ENCODE assay signal across 14 cellular contexts in the genomic region with DNA sequence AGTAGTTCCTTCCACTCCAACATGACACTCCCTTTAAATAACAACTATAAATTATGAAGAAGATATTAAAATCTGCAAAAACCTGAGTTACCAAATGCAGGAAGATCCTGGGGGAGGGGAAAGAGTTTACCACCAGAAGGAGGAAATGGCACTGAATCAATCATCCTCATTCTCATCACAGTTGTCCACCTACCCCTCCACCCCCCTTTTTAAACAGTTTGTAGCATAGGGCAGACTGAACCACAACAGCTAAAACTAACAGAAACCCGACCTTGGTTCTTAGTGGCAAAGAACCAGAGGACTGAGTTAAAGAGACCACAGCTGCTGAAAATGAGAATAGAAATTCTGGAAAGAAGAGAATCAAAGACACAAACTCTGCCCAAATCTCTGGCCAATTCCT.
A peak's percentile ranks its signal among the peaks of the same experiment; 100 is the strongest.
DNase-seq lines count a peak whose midpoint lies in the region; ATAC-seq and TF ChIP-seq lines count a peak whose summit lies in the region.
"Had no signal": no experiment of that assay in that cellular context is flagged by ENCODE, and none has a peak within 500 bp of the region (broad histone marks: within the 10 kb centered on the region; RNA-seq: fewer than 3 reads in every experiment).

No MANE protein-coding gene starts in this region.

- H3K9me3 Mint-ChIP-seq in activated naive CD8-positive, alpha-beta T cell treated with anti-CD3 and anti-CD28 coated beads, Interleukin-2, amount 10 ng/mL, durations not matched to agents 7 days and 5 days = no peaks in the 10 kb centered on the region
- peaks cover 1% of the 10 kb centered on the region for H3K9me3 Mint-ChIP-seq in activated naive CD8-positive, alpha-beta T cell treated with anti-CD3 and anti-CD28 coated beads for 36 hours
- H3K9me3 Mint-ChIP-seq in glutamatergic neuron (ENCODE audit: unreplicated experiment) = peaks cover 3% of the 10 kb centered on the region

- H3F3A ChIP-seq in Loucy (ENCODE audit: low read depth) = peaks cover 5% of the 10 kb centered on the region; the same call in 1 of the 2 replicates

- H3K4me2 ChIP-seq in Loucy (ENCODE audit: low read depth, low read length, poor library complexity, severe bottlenecking) = peak overlapping the region; percentile 80

- no peaks in the 10 kb centered on the region for H3K27me3 ChIP-seq in Loucy (ENCODE audit: insufficient read depth, low read length, poor library complexity, severe bottlenecking)

- POLR2A ChIA-PET in activated naive CD8-positive, alpha-beta T cell treated with anti-CD3 and anti-CD28 coated beads, Interleukin-2, amount 10 ng/mL, durations not matched to agents 7 days and 5 days (lab: Charles Lee) = no interaction called here

- H3K9ac ChIP-seq in Loucy (ENCODE audit: low read depth, low read length, poor library complexity, severe bottlenecking) = peak overlapping the region; percentile 65

- no peak overlapping the region for H2AFZ ChIP-seq in Loucy (ENCODE audit: low read length)

- peak; percentile 75 for ATAC-seq in activated naive CD8-positive, alpha-beta T cell treated with anti-CD3 and anti-CD28 coated beads, Interleukin-2, amount 10 ng/mL, durations not matched to agents 7 days and 5 days (ENCODE audit: low read depth)
- ATAC-seq: lower lobe of right lung had no signal

- no peaks in the 10 kb centered on the region for H3K9me3 ChIP-seq in Loucy (ENCODE audit: insufficient read depth, low read depth, low read length)
- H3K9me3 ChIP-seq: lower lobe of right lung, thoracic aorta had no signal

- H3K4me3 ChIP-seq in Loucy (ENCODE audit: low read length, poor library complexity, severe bottlenecking) = peak overlapping the region; percentile 60
- H3K4me3 ChIP-seq: lower lobe of right lung, SK-N-MC, thoracic aorta had no signal

- no peak for TF ChIP-seq CTCF in Loucy (conservative IDR thresholded peaks at IDR 0.05; ENCODE audit: low read length)
- no peak for TF ChIP-seq CTCF in glutamatergic neuron (IDR thresholded peaks at IDR 0.05; ENCODE audit: partially characterized antibody, unreplicated experiment)

- no peaks in the 10 kb centered on the region for H3K27me3 Mint-ChIP-seq in activated naive CD8-positive, alpha-beta T cell treated with anti-CD3 and anti-CD28 coated beads, Interleukin-2, amount 10 ng/mL, durations not matched to agents 7 days and 5 days
- H3K27me3 Mint-ChIP-seq in activated naive CD8-positive, alpha-beta T cell treated with anti-CD3 and anti-CD28 coated beads for 36 hours = no peaks in the 10 kb centered on the region
- H3K27me3 Mint-ChIP-seq in glutamatergic neuron (ENCODE audit: unreplicated experiment) = no peaks in the 10 kb centered on the region

- no peaks in the 10 kb centered on the region for H3K9me2 ChIP-seq in Loucy (replicated peaks; ENCODE audit: low read depth, low read length)

- DNase-seq in activated naive CD8-positive, alpha-beta T cell treated with anti-CD3 and anti-CD28 coated beads, Interleukin-2, amount 10 ng/mL, durations not matched to agents 7 days and 5 days = no peak
- no peak for DNase-seq in activated naive CD8-positive, alpha-beta T cell treated with anti-CD3 and anti-CD28 coated beads for 36 hours
- DNase-seq in glutamatergic neuron = no peak
- DNase-seq in amniotic stem cell (lab: John Stamatoyannopoulos, UW) = no peak
- DNase-seq in ureter (ENCODE audit: low spot score) = no peak
- no peak for DNase-seq in pons (ENCODE audit: low spot score)
- no peak for DNase-seq in central memory CD4-positive, alpha-beta T cell
- DNase-seq: activated CD4-positive, alpha-beta T cell treated with anti-CD3 and anti-CD28 coated beads, Interleukin-2, amount 50 U/mL, for 1 hour; lower lobe of right lung; NCI-H1092; NCI-H526 treated with DMSO at 0.1 percent for 48 hours had no signal

- H3K27ac Mint-ChIP-seq in activated naive CD8-positive, alpha-beta T cell treated with anti-CD3 and anti-CD28 coated beads, Interleukin-2, amount 10 ng/mL, durations not matched to agents 7 days and 5 days = no peak overlapping the region
- H3K27ac Mint-ChIP-seq in activated naive CD8-positive, alpha-beta T cell treated with anti-CD3 and anti-CD28 coated beads for 36 hours = no peak overlapping the region
- no peak overlapping the region for H3K27ac Mint-ChIP-seq in glutamatergic neuron (ENCODE audit: unreplicated experiment)

- peaks cover 56% of the 10 kb centered on the region for H3K4me1 ChIP-seq in Loucy (ENCODE audit: insufficient read depth, low read length, poor library complexity, severe bottlenecking)
- H3K4me1 ChIP-seq: lower lobe of right lung had no signal

- no peaks in the 10 kb centered on the region for H4K20me1 ChIP-seq in Loucy (ENCODE audit: insufficient read depth, low read length, poor library complexity, severe bottlenecking)

- H3K79me2 ChIP-seq in Loucy (ENCODE audit: insufficient read depth, low read length) = peaks cover 70% of the 10 kb centered on the region

- no peaks in the 10 kb centered on the region for H3K36me3 ChIP-seq in Loucy (ENCODE audit: insufficient read depth, low read length)
- H3K36me3 ChIP-seq: thoracic aorta had no signal

- peaks cover 20% of the 10 kb centered on the region for H3K4me1 Mint-ChIP-seq in activated naive CD8-positive, alpha-beta T cell treated with anti-CD3 and anti-CD28 coated beads, Interleukin-2, amount 10 ng/mL, durations not matched to agents 7 days and 5 days
- H3K4me1 Mint-ChIP-seq in activated naive CD8-positive, alpha-beta T cell treated with anti-CD3 and anti-CD28 coated beads for 36 hours = peaks cover 31% of the 10 kb centered on the region
- peaks cover 13% of the 10 kb centered on the region for H3K4me1 Mint-ChIP-seq in glutamatergic neuron (ENCODE audit: low read depth, unreplicated experiment)

- H3K36me3 Mint-ChIP-seq in activated naive CD8-positive, alpha-beta T cell treated with anti-CD3 and anti-CD28 coated beads, Interleukin-2, amount 10 ng/mL, durations not matched to agents 7 days and 5 days = peaks cover 28% of the 10 kb centered on the region
- H3K36me3 Mint-ChIP-seq in activated naive CD8-positive, alpha-beta T cell treated with anti-CD3 and anti-CD28 coated beads for 36 hours = peaks cover 23% of the 10 kb centered on the region
- no peaks in the 10 kb centered on the region for H3K36me3 Mint-ChIP-seq in glutamatergic neuron (ENCODE audit: unreplicated experiment)

- H3K4me3 Mint-ChIP-seq in activated naive CD8-positive, alpha-beta T cell treated with anti-CD3 and anti-CD28 coated beads, Interleukin-2, amount 10 ng/mL, durations not matched to agents 7 days and 5 days = peak overlapping the region; percentile 26
- H3K4me3 Mint-ChIP-seq in activated naive CD8-positive, alpha-beta T cell treated with anti-CD3 and anti-CD28 coated beads for 36 hours = no peak overlapping the region
- peak overlapping the region; percentile 22 for H3K4me3 Mint-ChIP-seq in glutamatergic neuron (ENCODE audit: unreplicated experiment)
